4 cellular contexts compared by ENCODE assay signal in genomic region chr13:34985199-34985598, GRCh38.
TF ChIP-seq lines count a peak whose summit lies in the region.

No MANE protein-coding gene starts in this region.

TF ChIP-seq in A549, 52 proteins besides CTCF, POLR2A, EP300 and RAD21:
- TF ChIP-seq MAFK (IDR thresholded peaks at IDR 0.05; ENCODE audit: partially characterized antibody) = peak; percentile 49

TF ChIP-seq in IMR-90, 13 proteins besides CTCF, POLR2A, EP300 and RAD21:
- peak; percentile 24; the same call in 1 of the 2 replicates for TF ChIP-seq MAFK (IDR thresholded peaks at IDR 0.05; ENCODE audit: low read depth, low read length)

TF ChIP-seq in K562, 482 proteins besides CTCF, POLR2A, EP300 and RAD21:
- TF ChIP-seq ZNF316 (IDR thresholded peaks at IDR 0.05) (peak; percentile 14; the same call in 1 of the 2 replicates), MAFG (tag; conservative IDR thresholded peaks at IDR 0.05) (0 out of 2 replicates have a peak, but pooled peaks have one; percentile 10)

TF ChIP-seq in HepG2, 621 proteins besides CTCF, POLR2A, EP300 and RAD21:
- peak; percentile 52 to 75; a peak in 3 of 4 replicates for TF ChIP-seq MAFK (conservative IDR thresholded peaks at IDR 0.05 in 1 of 2, IDR thresholded peaks at IDR 0.05 in 1 of 2; ENCODE audit: low read length in 2 of 2)
- peak; percentile 66 for TF ChIP-seq MAFF (IDR thresholded peaks at IDR 0.05; ENCODE audit: low read depth, low read length)
